31 cellular contexts compared by ENCODE assay signal in the genomic region with DNA sequence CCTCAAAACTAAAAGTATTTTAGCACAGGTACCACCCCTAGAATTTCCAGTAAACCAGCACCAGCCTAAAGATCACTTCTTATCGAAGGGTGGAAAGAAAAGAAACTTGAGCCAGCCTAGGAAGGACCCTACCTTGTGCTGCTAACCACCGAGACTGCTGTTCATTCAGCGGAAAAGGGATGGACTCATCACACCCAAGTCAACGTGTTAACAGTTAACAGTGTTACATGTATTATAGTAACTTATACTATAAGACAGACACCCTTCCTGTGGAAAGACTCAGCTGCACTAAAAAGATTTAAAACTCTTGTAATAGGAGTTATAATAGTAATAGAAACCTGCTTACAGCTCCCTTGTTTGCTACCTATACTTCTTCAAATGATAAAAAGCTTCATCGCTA. TPM values are rescaled to one million over a fixed set of nuclear protein-coding genes. Genes with fewer than 3 reads are reported as not detected.
"Had no signal": no experiment of that assay in that cellular context is flagged by ENCODE, and none has a peak within 500 bp of the region (broad histone marks: within the 10 kb centered on the region; RNA-seq: fewer than 3 reads in every experiment).

No MANE protein-coding gene starts in this region.

- H3K9me3 ChIP-seq: left ventricle myocardium inferior, neutrophil, ovary, suprapubic skin, thoracic aorta, tibial nerve, uterus had no signal

- ATAC-seq: natural killer cell; right cardiac atrium; sciatic nerve; stimulated activated naive B cell treated with anti-CD40 and anti-IgM and Interleukin-4, amounts not matched to agents 10 μg/mL and 1 μg/mL and 100 μg/mL, for 72 hours had no signal

- H3K9me3 Mint-ChIP-seq: immature natural killer cell; mesothelial cell of epicardium; natural killer cell; neural progenitor cell; stimulated activated naive CD8-positive, alpha-beta T cell treated with anti-CD3 and anti-CD28 coated beads, Interleukin-15, Interleukin-2, amounts not matched to agents 100 ng/mL and 50 ng/mL, for 24 hours; type B pancreatic cell had no signal

- H3K4me1 Mint-ChIP-seq: immature natural killer cell, mesothelial cell of epicardium, naive B cell, natural killer cell, neural progenitor cell had no signal

- H3K27me3 ChIP-seq: neural progenitor cell, neutrophil, ovary, suprapubic skin, tibial nerve, uterus had no signal

- H3K27ac Mint-ChIP-seq: immature natural killer cell; mesothelial cell of epicardium; naive B cell; natural killer cell; nephron progenitor cell; neural progenitor cell; progenitor cell of endocrine pancreas; stimulated activated naive B cell treated with anti-CD40 and anti-IgM and Interleukin-4, amounts not matched to agents 10 μg/mL and 1 μg/mL and 100 μg/mL, for 72 hours; stimulated activated naive CD8-positive, alpha-beta T cell treated with anti-CD3 and anti-CD28 coated beads, Interleukin-15, Interleukin-2, amounts not matched to agents 100 ng/mL and 50 ng/mL, for 24 hours; type B pancreatic cell had no signal

- H3K9ac ChIP-seq: neural progenitor cell had no signal

- H3K27ac ChIP-seq: left ventricle myocardium inferior, neural progenitor cell, neutrophil, ovary, skin epidermis, suprapubic skin, tibial nerve, uterus had no signal

- H3K4me3 Mint-ChIP-seq: immature natural killer cell; mesothelial cell of epicardium; naive B cell; natural killer cell; nephron progenitor cell; neural progenitor cell; stimulated activated naive B cell treated with anti-CD40 and anti-IgM and Interleukin-4, amounts not matched to agents 10 μg/mL and 1 μg/mL and 100 μg/mL, for 72 hours; stimulated activated naive CD8-positive, alpha-beta T cell treated with anti-CD3 and anti-CD28 coated beads, Interleukin-15, Interleukin-2, amounts not matched to agents 100 ng/mL and 50 ng/mL, for 24 hours; type B pancreatic cell had no signal

- DNase-seq: hypothalamus; immature natural killer cell; islet precursor cell; left ventricle myocardium inferior; mesendoderm; naive B cell; natural killer cell; nephron progenitor cell; ovary; right cardiac atrium; stimulated activated CD4-positive, alpha-beta T cell treated with anti-CD3 and anti-CD28 coated beads, Interleukin-12 subunit alpha, Interleukin-12 subunit beta, amount 100 ng/mL, for 4 hours; stimulated activated CD4-positive, alpha-beta T cell treated with anti-CD3 and anti-CD28 coated beads, Interleukin-15, amount 100 ng/mL, for 24 hours; stimulated activated CD4-positive, alpha-beta T cell treated with anti-CD3 and anti-CD28 coated beads, Interleukin-2, amount 100 ng/mL, for 24 hours; stimulated activated CD4-positive, alpha-beta T cell treated with anti-CD3 and anti-CD28 coated beads, Interleukin-4, amount 100 ng/mL, for 1 hour; stimulated activated naive B cell treated with anti-CD40 and anti-IgM and Interleukin-4, amounts not matched to agents 10 μg/mL and 1 μg/mL and 100 μg/mL, for 72 hours; uterus had no signal

- H3K4me2 ChIP-seq: neural progenitor cell had no signal

- H3K4me3 ChIP-seq: left ventricle myocardium inferior, lung, neural progenitor cell, ovary, skin epidermis, suprapubic skin, thoracic aorta, tibial nerve, uterus had no signal

- H3K27me3 Mint-ChIP-seq: naive B cell; progenitor cell of endocrine pancreas; stimulated activated naive B cell treated with anti-CD40 and anti-IgM and Interleukin-4, amounts not matched to agents 10 μg/mL and 1 μg/mL and 100 μg/mL, for 72 hours; stimulated activated naive CD8-positive, alpha-beta T cell treated with anti-CD3 and anti-CD28 coated beads, Interleukin-15, Interleukin-2, amounts not matched to agents 100 ng/mL and 50 ng/mL, for 24 hours; type B pancreatic cell had no signal

- H2AFZ ChIP-seq: neural progenitor cell had no signal

- H3K36me3 ChIP-seq: left ventricle myocardium inferior, neural progenitor cell, neutrophil, ovary, suprapubic skin, thoracic aorta, tibial nerve, uterus had no signal

- H3K36me3 Mint-ChIP-seq: immature natural killer cell; naive B cell; natural killer cell; stimulated activated naive B cell treated with anti-CD40 and anti-IgM and Interleukin-4, amounts not matched to agents 10 μg/mL and 1 μg/mL and 100 μg/mL, for 72 hours had no signal

- H3K4me1 ChIP-seq: neural progenitor cell had no signal

RNA-seq across cellular contexts. Expression of a gene that starts 59.1 kb away (rescaled TPM):
- total RNA-seq: kidney epithelial cell, pulmonary artery endothelial cell, renal cortical epithelial cell had no signal
- polyA plus RNA-seq: immature natural killer cell had no signal
